Comparison of ENCODE assay signal across 24 cellular contexts in the genomic region with DNA sequence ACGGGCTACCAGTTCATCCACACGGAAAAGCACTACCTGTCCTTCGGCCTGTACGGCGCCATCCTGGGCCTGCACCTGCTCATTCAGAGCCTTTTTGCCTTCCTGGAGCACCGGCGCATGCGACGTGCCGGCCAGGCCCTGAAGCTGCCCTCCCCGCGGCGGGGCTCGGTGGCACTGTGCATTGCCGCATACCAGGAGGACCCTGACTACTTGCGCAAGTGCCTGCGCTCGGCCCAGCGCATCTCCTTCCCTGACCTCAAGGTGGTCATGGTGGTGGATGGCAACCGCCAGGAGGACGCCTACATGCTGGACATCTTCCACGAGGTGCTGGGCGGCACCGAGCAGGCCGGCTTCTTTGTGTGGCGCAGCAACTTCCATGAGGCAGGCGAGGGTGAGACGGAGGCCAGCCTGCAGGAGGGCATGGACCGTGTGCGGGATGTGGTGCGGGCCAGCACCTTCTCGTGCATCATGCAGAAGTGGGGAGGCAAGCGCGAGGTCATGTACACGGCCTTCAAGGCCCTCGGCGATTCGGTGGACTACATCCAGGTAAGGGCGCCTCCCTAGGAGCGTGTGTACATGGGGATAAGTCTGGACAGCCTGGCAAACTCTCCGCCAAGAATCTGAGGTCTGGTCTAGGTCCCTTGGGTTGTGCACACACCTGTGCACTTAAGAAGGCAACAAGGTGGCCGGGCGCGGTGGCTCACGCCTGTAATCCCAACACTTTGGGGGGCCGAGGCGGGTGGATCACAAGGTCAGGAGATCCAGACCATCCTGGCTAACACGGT.
"Had no signal": no experiment of that assay in that cellular context is flagged by ENCODE, and none has a peak within 500 bp of the region (broad histone marks: within the 10 kb centered on the region; RNA-seq: fewer than 3 reads in every experiment).

No MANE protein-coding gene starts in this region.

- FAIRE-seq: bronchial epithelial cell had no signal

- H3K36me3 ChIP-seq: prostate gland had no signal

- H3K27ac ChIP-seq: coronary artery, gastroesophageal sphincter, heart left ventricle, prostate gland, right atrium auricular region, tibial artery had no signal

- H3K9me3 ChIP-seq: gastroesophageal sphincter, heart left ventricle, mucosa of descending colon, prostate gland, right atrium auricular region, tibial artery had no signal

- H3K4me3 ChIP-seq: coronary artery, gastroesophageal sphincter, heart left ventricle, mucosa of descending colon, prostate gland, right atrium auricular region, tibial artery had no signal

- H3K27me3 ChIP-seq: right atrium auricular region had no signal

- ATAC-seq: activated CD4-positive, alpha-beta T cell treated with anti-CD3 and anti-CD28 coated beads for 36 hours; activated T-cell treated with anti-CD3 and anti-CD28 coated beads, Interleukin-2, amount 50 U/mL, for 4 hours; gastroesophageal sphincter; heart left ventricle; left cardiac atrium; mucosa of descending colon; stimulated activated naive CD8-positive, alpha-beta T cell treated with anti-CD3 and anti-CD28 coated beads, Interleukin-15, amount 100 ng/mL, for 72 hours had no signal

- DNase-seq: activated B cell treated with CpG ODN at 0.5 μM for 24 hours; activated CD4-positive, alpha-beta T cell treated with anti-CD3 and anti-CD28 coated beads for 36 hours; activated CD4-positive, alpha-beta T cell treated with anti-CD3 and anti-CD28 coated beads, Interleukin-2, amount 50 U/mL, for 4 hours; activated CD8-positive, alpha-beta memory T cell treated with anti-CD3 and anti-CD28 coated beads for 24 hours; activated CD8-positive, alpha-beta memory T cell treated with anti-CD3 and anti-CD28 coated beads, Interleukin-2, amount 50 U/mL, for 4 hours; activated naive CD4-positive, alpha-beta T cell; activated naive CD8-positive, alpha-beta T cell treated with anti-CD3 and anti-CD28 coated beads, Interleukin-2, amount 10 ng/mL, durations not matched to agents 7 days and 5 days; activated T-cell treated with anti-CD3 and anti-CD28 coated beads, Interleukin-2, amount 50 U/mL, for 4 hours; amniotic stem cell; heart left ventricle; islet precursor cell; left cardiac atrium; mesendoderm; nephron progenitor cell; stimulated activated CD4-positive, alpha-beta T cell treated with anti-CD3 and anti-CD28 coated beads, Interleukin-1b, Interleukin-23, amount 100 ng/mL, for 48 hours; stimulated activated naive CD8-positive, alpha-beta T cell treated with anti-CD3 and anti-CD28 coated beads, Interleukin-15, amount 100 ng/mL, for 72 hours; T1000 had no signal
